19 cellular contexts compared by ENCODE assay signal in the genomic region with DNA sequence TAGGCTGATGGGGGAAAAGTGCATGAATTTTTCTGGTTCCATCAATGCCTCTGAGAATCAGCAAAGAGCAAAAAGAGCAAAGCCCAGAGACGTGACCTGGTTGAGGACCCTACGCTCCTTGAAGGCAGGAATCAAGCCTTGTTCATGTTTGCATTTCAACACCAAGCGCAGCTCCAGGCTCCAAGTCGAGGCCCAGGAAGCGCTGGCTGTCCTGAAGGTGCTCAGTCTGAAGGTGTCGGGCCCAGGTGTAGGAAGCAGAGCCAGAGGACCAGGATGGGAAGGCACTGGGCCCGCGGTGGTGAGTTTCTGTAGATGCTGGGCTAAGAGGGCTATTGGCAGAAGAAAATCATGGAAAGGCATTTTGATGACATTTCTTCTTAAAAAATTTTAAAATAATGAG. TPM values are rescaled to one million over a fixed set of nuclear protein-coding genes. Genes with fewer than 3 reads are reported as not detected.
DNase-seq lines count a peak whose midpoint lies in the region; ATAC-seq and TF ChIP-seq lines count a peak whose summit lies in the region.
"Had no signal": no experiment of that assay in that cellular context is flagged by ENCODE, and none has a peak within 500 bp of the region (broad histone marks: within the 10 kb centered on the region; RNA-seq: fewer than 3 reads in every experiment).

No MANE protein-coding gene starts in this region.

- H3K9me3 Mint-ChIP-seq in osteocyte (ENCODE audit: unreplicated experiment), result no peaks in the 10 kb centered on the region
- H3K9me3 Mint-ChIP-seq in CD4-positive, alpha-beta memory T cell, result no peaks in the 10 kb centered on the region
- H3K9me3 Mint-ChIP-seq: CD8-positive, alpha-beta T cell; H9 had no signal

- no peak overlapping the region for H3K56ac ChIP-seq in IMR-90 (ENCODE audit: extremely low read depth, insufficient read depth, low read length)

- peak overlapping the region; percentile 89; the same call in 1 of the 3 replicates for H2BK15ac ChIP-seq in IMR-90 (ENCODE audit: low read depth, low read length)

- dilution Hi-C loops in IMR-90 (cut with HindIII; ENCODE audit: low sequenced_read_pairs, unreplicated experiment), result no loop called here

- no peak overlapping the region for H3K23ac ChIP-seq in IMR-90 (ENCODE audit: low read depth, low read length)

- H3K36me3 ChIP-seq in IMR-90 (ENCODE audit: control insufficient read depth, insufficient read depth, low read length) (no peaks in the 10 kb centered on the region), aorta (ENCODE audit: control insufficient read depth in 1 of 2, insufficient read depth in 2 of 2, low read length in 1 of 2) (no peaks in the 10 kb centered on the region)
- H3K36me3 ChIP-seq in CD4-positive, alpha-beta memory T cell (ENCODE audit: insufficient read depth, low read length), result no peaks in the 10 kb centered on the region
- H3K36me3 ChIP-seq: BLaER1 had no signal

- H3K4me3 ChIP-seq in IMR-90 (ENCODE audit: insufficient read depth, low read depth, low read length) (no peak overlapping the region), coronary artery (no peak overlapping the region), aorta (ENCODE audit: low read length in 2 of 2) (no peak overlapping the region)
- no peak overlapping the region for H3K4me3 ChIP-seq in CD4-positive, alpha-beta memory T cell (ENCODE audit: low read length in 2 of 2)
- H3K4me3 ChIP-seq: BLaER1, GM12878 had no signal

- H3K9me1 ChIP-seq in IMR-90 (ENCODE audit: insufficient read depth, low read length), result peaks cover 11% of the 10 kb centered on the region

- no peak overlapping the region for H3K4me3 Mint-ChIP-seq in osteocyte (ENCODE audit: unreplicated experiment)
- H3K4me3 Mint-ChIP-seq in CD4-positive, alpha-beta memory T cell, result no peak overlapping the region
- H3K4me3 Mint-ChIP-seq: CD14-positive monocyte; CD8-positive, alpha-beta T cell; H9 had no signal

- no peak overlapping the region; a peak in 1 of 4 replicates for H4K8ac ChIP-seq in IMR-90 (ENCODE audit: low read depth in 2 of 2, low read length in 2 of 2)

- TF ChIP-seq RAD21 in IMR-90 (IDR thresholded peaks at IDR 0.05; ENCODE audit: low read length), result no peak

- H3K27ac Mint-ChIP-seq in osteocyte (ENCODE audit: unreplicated experiment), result peak overlapping the region; percentile 84
- no peak overlapping the region for H3K27ac Mint-ChIP-seq in CD4-positive, alpha-beta memory T cell
- H3K27ac Mint-ChIP-seq: CD14-positive monocyte; CD8-positive, alpha-beta T cell had no signal

- POLR2A ChIA-PET in IMR-90 (lab: Charles Lee; ENCODE audit: unreplicated experiment), result no interaction called here
- POLR2A ChIA-PET in CD4-positive, alpha-beta memory T cell (lab: Charles Lee; ENCODE audit: partially characterized antibody), result no interaction called here

- no peaks in the 10 kb centered on the region for H4K20me1 ChIP-seq in IMR-90 (ENCODE audit: insufficient read depth, low read length)
- H4K20me1 ChIP-seq: BLaER1 had no signal

- no peak for TF ChIP-seq CTCF in IMR-90 (conservative IDR thresholded peaks at IDR 0.05; ENCODE audit: low read depth, low read length)
- TF ChIP-seq CTCF in coronary artery (IDR thresholded peaks at IDR 0.05), result no peak
- no peak for TF ChIP-seq CTCF in osteocyte (IDR thresholded peaks at IDR 0.05)

- peak overlapping the region; percentile 65 for H2BK20ac ChIP-seq in IMR-90 (ENCODE audit: low read depth, low read length)

- no peak for ATAC-seq in IMR-90 (ENCODE audit: low read depth)
- ATAC-seq in aorta (ENCODE audit: low FRiP score), result no peak
- no peak for ATAC-seq in GM19328 (IDR thresholded peaks at IDR 0.05; ENCODE audit: unreplicated experiment)
- ATAC-seq: CD8-positive, alpha-beta T cell; GM12878 had no signal

- H3K4me1 Mint-ChIP-seq in osteocyte (ENCODE audit: unreplicated experiment), result peaks cover 89% of the 10 kb centered on the region
- no peaks in the 10 kb centered on the region for H3K4me1 Mint-ChIP-seq in CD4-positive, alpha-beta memory T cell

- H3K27me3 Mint-ChIP-seq in osteocyte (ENCODE audit: unreplicated experiment), result no peaks in the 10 kb centered on the region
- H3K27me3 Mint-ChIP-seq in CD4-positive, alpha-beta memory T cell, result peaks cover 3 to 4% of the 10 kb centered on the region in 2 donors

- no TSS peak for BruUV-seq in IMR-90 (replicated peaks; lab: Mats Ljungman, UMichigan)

- no peaks in the 10 kb centered on the region for H3K9me3 ChIP-seq in IMR-90 (ENCODE audit: control insufficient read depth, insufficient read depth, low read length)
- no peaks in the 10 kb centered on the region for H3K9me3 ChIP-seq in aorta (ENCODE audit: control insufficient read depth, low read length)
- no peaks in the 10 kb centered on the region for H3K9me3 ChIP-seq in CD4-positive, alpha-beta memory T cell (ENCODE audit: control insufficient read depth in 1 of 2, low read length in 2 of 2)
- H3K9me3 ChIP-seq: BLaER1 had no signal

- no peak overlapping the region for H2BK5ac ChIP-seq in IMR-90 (ENCODE audit: low read depth, low read length, poor library complexity, severe bottlenecking)

- H3K27ac ChIP-seq in IMR-90 (ENCODE audit: insufficient read depth, low read length) (no peak overlapping the region), coronary artery (peak overlapping the region in 1 of 2 donors; percentile 90), aorta (ENCODE audit: low read depth in 1 of 2, low read length in 2 of 2) (peak overlapping the region; percentile 28 to 33)
- H3K27ac ChIP-seq in CD4-positive, alpha-beta memory T cell (ENCODE audit: low read depth, low read length), result no peak overlapping the region
- H3K27ac ChIP-seq: BLaER1, HL-60 had no signal

- no peak overlapping the region for H3K4me2 ChIP-seq in IMR-90 (ENCODE audit: low read depth, low read length)
- H3K4me2 ChIP-seq: BLaER1 had no signal

- H3K4me1 ChIP-seq in IMR-90 (ENCODE audit: control insufficient read depth, insufficient read depth, low read length) (peaks cover 34% of the 10 kb centered on the region), aorta (ENCODE audit: control insufficient read depth in 1 of 2, insufficient read depth in 2 of 2, low read length in 2 of 2) (peaks cover 0 to 5% of the 10 kb centered on the region in 2 donors)
- no peaks in the 10 kb centered on the region for H3K4me1 ChIP-seq in CD4-positive, alpha-beta memory T cell (ENCODE audit: insufficient read depth, low read length)

- H3K36me3 Mint-ChIP-seq in osteocyte (ENCODE audit: unreplicated experiment), result no peaks in the 10 kb centered on the region
- H3K36me3 Mint-ChIP-seq in CD4-positive, alpha-beta memory T cell, result no peaks in the 10 kb centered on the region
- H3K36me3 Mint-ChIP-seq: CD14-positive monocyte; CD8-positive, alpha-beta T cell had no signal

- peak overlapping the region; percentile 86 for H4K91ac ChIP-seq in IMR-90 (ENCODE audit: insufficient read depth, low read depth, low read length)

- H3K27me3 ChIP-seq in IMR-90 (ENCODE audit: control insufficient read depth, insufficient read depth, low read length) (no peaks in the 10 kb centered on the region; the same call in 1 of the 2 replicates), aorta (ENCODE audit: control insufficient read depth in 1 of 2, insufficient read depth in 2 of 2, low read length in 1 of 2) (no peaks in the 10 kb centered on the region)
- no peaks in the 10 kb centered on the region for H3K27me3 ChIP-seq in CD4-positive, alpha-beta memory T cell (ENCODE audit: insufficient read depth, low read length)
- H3K27me3 ChIP-seq: BLaER1 had no signal

- H3K9ac ChIP-seq in IMR-90 (ENCODE audit: low read depth, low read length), result no peak overlapping the region
- H3K9ac ChIP-seq: BLaER1 had no signal

- DNase-seq in IMR-90, result no peak
- peak; percentile 53 for DNase-seq in coronary artery (ENCODE audit: low spot score)
- no peak for DNase-seq in osteocyte (ENCODE audit: extremely low spot score, unreplicated experiment)
- no peak for DNase-seq in aorta
- no peak for DNase-seq in CD4-positive, alpha-beta memory T cell
- no peak for DNase-seq in occipital lobe (lab: John Stamatoyannopoulos, UW)
- DNase-seq: 8988T; Calu3; CD8-positive, alpha-beta T cell; DMS79 treated with DMSO at 0.1 percent for 48 hours; GF-D8; H9 had no signal

- H3K14ac ChIP-seq in IMR-90 (replicated peaks; ENCODE audit: low read depth, low read length), result peak overlapping the region; percentile 48; the same call in 1 of the 2 replicates

- in situ Hi-C loops in IMR-90 (cut with MboI; ENCODE audit: low sequenced_read_pairs), result no loop called here

- no peak for TF ChIP-seq POLR2A in IMR-90 (IDR thresholded peaks at IDR 0.05; ENCODE audit: low read depth, low read length)

- H4K5ac ChIP-seq in IMR-90 (ENCODE audit: low read depth, low read length), result peak overlapping the region; percentile 73; the same call in 1 of the 2 replicates

- WGBS in IMR-90 (ENCODE audit: extremely low coverage in 2 of 2, insufficient read length in 1 of 2), 2 experiments, result 95% methylated on average over 4 of the region's 8 CpGs; no CpG with 5 or more reads in 1 of the 2 experiments
- WGBS in aorta, 2 donors, result 92 to 94% methylated on average over 8 of the region's 8 CpGs

- CTCF ChIA-PET in IMR-90 (lab: Yijun Ruan, JAX), result interaction anchor here (0.5 to 0.8 kb wide), 2 partner anchors 24 to 366 kb away, joined by 3 to 5 read pairs; no protein-coding TSS in a partner anchor
- CTCF ChIA-PET in CD4-positive, alpha-beta memory T cell (lab: Charles Lee; ENCODE audit: partially characterized antibody), result interaction anchor here (1.6 kb wide), 1 partner anchor 414 kb away, joined by 4 read pairs; no protein-coding TSS in a partner anchor

- H2AFZ ChIP-seq in IMR-90 (replicated peaks; ENCODE audit: low read length, poor library complexity), result no peak overlapping the region

- peak overlapping the region; percentile 94 for H3K4ac ChIP-seq in IMR-90 (ENCODE audit: low read depth, low read length)

- intact Hi-C loops in IMR-90 (cut with micrococcal nuclease) (no loop called here), aorta (cut with DNase I) (no loop called here)
- intact Hi-C loops in CD4-positive, alpha-beta memory T cell (cut with micrococcal nuclease), result no loop called here

- peak overlapping the region; percentile 60; the same call in 1 of the 2 replicates for H2AK5ac ChIP-seq in IMR-90 (ENCODE audit: low read depth, low read length)

- no peak overlapping the region for H2AK9ac ChIP-seq in IMR-90 (replicated peaks; ENCODE audit: low read depth, low read length, poor library complexity)

- H3K79me1 ChIP-seq in IMR-90 (ENCODE audit: low read depth in 1 of 2, low read length in 2 of 2), result no peaks in the 10 kb centered on the region

- peak overlapping the region; percentile 79; the same call in 1 of the 2 replicates for H3K18ac ChIP-seq in IMR-90 (ENCODE audit: low read depth, low read length)

- peak overlapping the region; percentile 96 for H2BK120ac ChIP-seq in IMR-90 (ENCODE audit: low read depth, low read length)

RNA-seq across cellular contexts. Expression of a gene that starts 25.6 kb away (rescaled TPM):
- not detected in 2 replicates for total RNA-seq in IMR-90 (2012; rRNA removed)
- polyA plus RNA-seq in IMR-90 (2012; rRNA removed), result not detected in 2 replicates
- not detected in 2 replicates for polyA plus RNA-seq in IMR-90 (2012; cell fraction: cytosol; rRNA removed)
- not detected in 2 replicates for polyA plus RNA-seq in IMR-90 (2012; cell fraction: nucleus; rRNA removed; ENCODE audit: low replicate concordance)
- 0.56 TPM in 1 of 2 replicates, not detected in the other for total RNA-seq in osteocyte
- 1 to 10 TPM; 1.7 to 2.4 TPM for total RNA-seq in aorta
- polyA plus RNA-seq in aorta, result 1 to 10 TPM in 1 of 2 donors, under 1 TPM in 1; 0.50 to 1.6 TPM
- total RNA-seq in CD4-positive, alpha-beta memory T cell, result not detected
- polyA plus RNA-seq in CD4-positive, alpha-beta memory T cell, result under 1 TPM; 0.29 to 0.63 TPM
- not detected for total RNA-seq in occipital lobe
- total RNA-seq: Calu3; CD8-positive, alpha-beta T cell; GM12878; H9; HT1080 had no signal
- polyA plus RNA-seq: AG04450, GM12878 had no signal

RNA-seq across cellular contexts. Expression of a gene that starts 37.1 kb away (rescaled TPM):
- total RNA-seq in IMR-90 (2012; rRNA removed) (6.9 and 8.8 TPM in 2 replicates), osteocyte (3.3 and 3.9 TPM in 2 replicates), aorta (10 to 100 TPM; 12.2 to 13.0 TPM), occipital lobe (25.3 TPM)
- polyA plus RNA-seq in IMR-90 (2012; rRNA removed) (2.6 and 3.6 TPM in 2 replicates), aorta (10 to 100 TPM in 1 of 2 donors, 1 to 10 TPM in 1; 4.7 to 52.7 TPM)
- polyA plus RNA-seq in IMR-90 (2012; cell fraction: cytosol; rRNA removed), result 2.9 and 8.4 TPM in 2 replicates
- polyA plus RNA-seq in IMR-90 (2012; cell fraction: nucleus; rRNA removed; ENCODE audit: low replicate concordance), result 1.1 and 5.4 TPM in 2 replicates
- 10 to 100 TPM in 1 of 2 experiments, 1 to 10 TPM in 1; 8.4 to 12.1 TPM for total RNA-seq in CD4-positive, alpha-beta memory T cell
- 10 to 100 TPM in 1 of 2 donors, 1 to 10 TPM in 1; 4.9 to 18.5 TPM for polyA plus RNA-seq in CD4-positive, alpha-beta memory T cell

Comparison
In these comparisons a context has a peak if more than half of its experiments do, and no peak if none do; other contexts are left out.
1. H3K27ac ChIP-seq: peak in aorta (2 of 2); none in IMR-90 (single experiment) and CD4-positive, alpha-beta memory T cell (single experiment).